8 cellular contexts compared by ENCODE assay signal in genomic region chr6:93424303-93425064, GRCh38. TPM values are rescaled to one million over a fixed set of nuclear protein-coding genes. Genes with fewer than 3 reads are reported as not detected.
DNase-seq lines count a peak whose midpoint lies in the region; ATAC-seq and TF ChIP-seq lines count a peak whose summit lies in the region.

No MANE protein-coding gene starts in this region.

- H3K9ac ChIP-seq in Loucy (ENCODE audit: low read depth, low read length, poor library complexity, severe bottlenecking) = no peak overlapping the region

- H3K9me3 Mint-ChIP-seq in chondrocyte (ENCODE audit: low read depth) = peaks cover 7% of the 10 kb centered on the region
- H3K9me3 Mint-ChIP-seq in nephron = no peaks in the 10 kb centered on the region

- no peak overlapping the region for H3K4me3 ChIP-seq in GM06990 (replicated peaks; ENCODE audit: low read depth, low read length)
- H3K4me3 ChIP-seq in Loucy (ENCODE audit: low read length, poor library complexity, severe bottlenecking) = no peak overlapping the region

- H3K9me2 ChIP-seq in Loucy (replicated peaks; ENCODE audit: low read depth, low read length) = no peaks in the 10 kb centered on the region

- ATAC-seq in HG03354 (IDR thresholded peaks at IDR 0.05; ENCODE audit: poor library complexity, severe bottlenecking, unreplicated experiment) = no peak
- ATAC-seq in HG03432 (IDR thresholded peaks at IDR 0.05; ENCODE audit: unreplicated experiment) = no peak

- H3K4me1 ChIP-seq in Loucy (ENCODE audit: insufficient read depth, low read length, poor library complexity, severe bottlenecking) = no peaks in the 10 kb centered on the region

- H3K4me1 Mint-ChIP-seq in chondrocyte (ENCODE audit: low read depth) = peaks cover 25% of the 10 kb centered on the region
- H3K4me1 Mint-ChIP-seq in nephron = peaks cover 19% of the 10 kb centered on the region

- H3K4me2 ChIP-seq in Loucy (ENCODE audit: low read depth, low read length, poor library complexity, severe bottlenecking) = no peak overlapping the region

- H3K4me3 Mint-ChIP-seq in chondrocyte (ENCODE audit: unreplicated experiment) = no peak overlapping the region
- peak overlapping the region in 2 of 3 experiments; percentile 13 to 26 for H3K4me3 Mint-ChIP-seq in nephron

- H2AFZ ChIP-seq in Loucy (ENCODE audit: low read length) = no peak overlapping the region

- peaks cover 1% of the 10 kb centered on the region for H3K36me3 Mint-ChIP-seq in chondrocyte (ENCODE audit: low read depth)
- H3K36me3 Mint-ChIP-seq in nephron (ENCODE audit: low read depth) = no peaks in the 10 kb centered on the region

- TF ChIP-seq CTCF in GM06990 (IDR thresholded peaks at IDR 0.05; ENCODE audit: insufficient read depth, low read length, poor library complexity, severe bottlenecking) (peak; percentile 18), Loucy (conservative IDR thresholded peaks at IDR 0.05; ENCODE audit: low read length) (peak; percentile 77), chondrocyte (IDR thresholded peaks at IDR 0.05) (peak; percentile 66), nephron (IDR thresholded peaks at IDR 0.05; ENCODE audit: unreplicated experiment in 3 of 3) (peak; percentile 38 to 50 (median 46))

- no peaks in the 10 kb centered on the region for H3K79me2 ChIP-seq in Loucy (ENCODE audit: insufficient read depth, low read length)

- H3K27me3 ChIP-seq in GM06990 (replicated peaks; ENCODE audit: control insufficient read depth, insufficient read depth, low read length) (no peaks in the 10 kb centered on the region), Loucy (ENCODE audit: insufficient read depth, low read length, poor library complexity, severe bottlenecking) (no peaks in the 10 kb centered on the region)

- H3F3A ChIP-seq in Loucy (ENCODE audit: low read depth) = no peaks in the 10 kb centered on the region

- no peaks in the 10 kb centered on the region for H3K9me3 ChIP-seq in Loucy (ENCODE audit: insufficient read depth, low read depth, low read length)

- no peak overlapping the region for H3K27ac ChIP-seq in caudate nucleus (ENCODE audit: low read depth, low read length)

- no peak for DNase-seq in GM06990 (ENCODE audit: extremely low read depth, insufficient read length)
- no peak for DNase-seq in chondrocyte (ENCODE audit: low spot score)
- no peak for DNase-seq in caudate nucleus (lab: John Stamatoyannopoulos, UW)
- DNase-seq in MV-4-11 (lab: John Stamatoyannopoulos, UW) = no peak

- H3K27me3 Mint-ChIP-seq in chondrocyte (ENCODE audit: low read depth) = no peaks in the 10 kb centered on the region
- H3K27me3 Mint-ChIP-seq in nephron (ENCODE audit: low read depth) = no peaks in the 10 kb centered on the region

- H3K27ac Mint-ChIP-seq in chondrocyte (ENCODE audit: unreplicated experiment) (no peak overlapping the region), nephron (peak overlapping the region in 1 of 3 experiments; percentile 54)

- H4K20me1 ChIP-seq in Loucy (ENCODE audit: insufficient read depth, low read length, poor library complexity, severe bottlenecking) = no peaks in the 10 kb centered on the region

- H3K36me3 ChIP-seq in GM06990 (ENCODE audit: control insufficient read depth, insufficient read depth, low read length) (no peaks in the 10 kb centered on the region), Loucy (ENCODE audit: insufficient read depth, low read length) (no peaks in the 10 kb centered on the region)

RNA-seq across cellular contexts. Expression of gene EPHA7, which starts 5.1 kb away (rescaled TPM):
- 55.4 to 83.5 TPM (median 55.4 TPM) in 3 replicates for total RNA-seq in chondrocyte

Comparison
In these comparisons a context has a peak if more than half of its experiments do, and no peak if none do; other contexts are left out.
1. CTCF ChIP-seq: peak in every context shown above with its lines; median percentile 77 in Loucy; 66 in chondrocyte; 46 in nephron; 18 in GM06990.